In genomic region chr5:96935556-96936430, GRCh38 we compare ENCODE assay signal across 8 cellular contexts. TPM values are rescaled to one million over a fixed set of nuclear protein-coding genes. Genes with fewer than 3 reads are reported as not detected.
DNase-seq lines count a peak whose midpoint lies in the region; ATAC-seq, FAIRE-seq and TF ChIP-seq lines count a peak whose summit lies in the region.

Gene LNPEP (plus strand): TSS chr5:96936080. CDS start chr5:96936156, 76 bp downstream.

- H3K79me2 ChIP-seq in SU-DHL-6 (ENCODE audit: insufficient read depth, low read length) = peaks cover 63% of the 10 kb centered on the region

- peak; percentile 87 for DNase-seq in GM10266 (ENCODE audit: extremely low spot score)
- DNase-seq in NCI-H128 (lab: John Stamatoyannopoulos, UW; ENCODE audit: unreplicated experiment) = peak; percentile 84
- DNase-seq in activated naive CD8-positive, alpha-beta T cell treated with anti-CD3 and anti-CD28 coated beads, Interleukin-2, amount 50 U/mL, for 16 hours (ENCODE audit: low read depth, low spot score) = peak; percentile 81
- peak; percentile 98 for DNase-seq in Right ventricle myocardium inferior (ENCODE audit: missing footprints)
- peak; percentile 96 to 98 (median 97) for DNase-seq in pancreas
- DNase-seq in tibial artery = peak; percentile 95 to 99

- intact Hi-C loops in Right ventricle myocardium inferior (cut with DNase I) (loop anchor here (2.0 to 5.0 kb wide), 3 partner anchors 31 to 273 kb away; partner anchors contain the start of genes CAST and ERAP1), pancreas (cut with DNase I) (no loop called here), tibial artery (cut with DNase I; ENCODE audit: low total_unique reads) (loop anchor here (2.0 to 10.0 kb wide), 2 partner anchors 59 to 1989 kb away; partner anchors contain the start of genes CHD1 and ERAP2)

- WGBS in pancreas, 2 donors = 0% methylated on average over 76 to 79 of the region's 79 CpGs

- peak within 1 kb of the TSS; percentile 35 for H2AFZ ChIP-seq in SU-DHL-6 (ENCODE audit: low read depth, low read length, severe bottlenecking)

- H3K4me3 ChIP-seq in SU-DHL-6 (ENCODE audit: insufficient read depth, low read length, poor library complexity, severe bottlenecking) (peak within 1 kb of the TSS; percentile 81), pancreas (peak within 1 kb of the TSS; percentile 47 to 86 (median 78)), tibial artery (peak within 1 kb of the TSS; percentile 80 to 96)

- no peak for FAIRE-seq in pancreas (lab: Jason Lieb, UNC)

- no peaks in the 10 kb centered on the region for H3K9me3 ChIP-seq in SU-DHL-6 (ENCODE audit: insufficient read depth, low read length)
- H3K9me3 ChIP-seq in pancreas = no peaks in the 10 kb centered on the region
- no peaks in the 10 kb centered on the region for H3K9me3 ChIP-seq in tibial artery

- H3K4me2 ChIP-seq in SU-DHL-6 (ENCODE audit: low read depth, low read length, poor library complexity, severe bottlenecking) = peak within 1 kb of the TSS; percentile 98

- peak within 1 kb of the TSS; percentile 97 for H3K9ac ChIP-seq in SU-DHL-6 (ENCODE audit: low read length)

- no peaks in the 10 kb centered on the region; the same call in 1 of the 2 replicates for H3K27me3 ChIP-seq in SU-DHL-6 (ENCODE audit: low read length)
- H3K27me3 ChIP-seq in pancreas = no peaks in the 10 kb centered on the region
- H3K27me3 ChIP-seq in tibial artery = no peaks in the 10 kb centered on the region

- H3K27ac ChIP-seq in SU-DHL-6 (ENCODE audit: low read depth, low read length) (peak within 1 kb of the TSS; percentile 98), pancreas (peak within 1 kb of the TSS; percentile 88 to 98 (median 94)), tibial artery (peak within 1 kb of the TSS; percentile 88 to 98)

- ATAC-seq in HG02678 (IDR thresholded peaks at IDR 0.05; ENCODE audit: unreplicated experiment) (peak; percentile 49), Right ventricle myocardium inferior (peak; percentile 93), pancreas (peak; percentile 84 to 91 (median 86))

- H3F3A ChIP-seq in SU-DHL-6 (ENCODE audit: insufficient read depth) = peaks cover 47% of the 10 kb centered on the region

- H4K20me1 ChIP-seq in SU-DHL-6 (ENCODE audit: low read depth, low read length) = peaks cover 17% of the 10 kb centered on the region; the same call in 1 of the 2 replicates

- TF ChIP-seq CTCF in GM10266 (IDR thresholded peaks at IDR 0.05; ENCODE audit: control insufficient read depth, insufficient read depth, low read depth, missing control alignments) (no peak), SU-DHL-6 (IDR thresholded peaks at IDR 0.05; ENCODE audit: insufficient read depth, low read length, poor library complexity, severe bottlenecking) (no peak), pancreas (IDR thresholded peaks at IDR 0.05) (no peak), tibial artery (IDR thresholded peaks at IDR 0.05) (peak in 1 of 2 experiments; percentile 24)

- no peaks in the 10 kb centered on the region for H3K9me2 ChIP-seq in SU-DHL-6 (replicated peaks; ENCODE audit: insufficient read depth, low read length)

- H3K36me3 ChIP-seq in SU-DHL-6 (ENCODE audit: low read length) (peaks cover 22% of the 10 kb centered on the region), pancreas (no peaks in the 10 kb centered on the region), tibial artery (no peaks in the 10 kb centered on the region)

- H3K4me1 ChIP-seq in pancreas (peaks cover 10 to 25% (median 22%) of the 10 kb centered on the region in 3 donors), tibial artery (peaks cover 0 to 52% (median 21%) of the 10 kb centered on the region in 4 donors)

RNA-seq across cellular contexts. Expression of gene LNPEP, which starts in this region (rescaled TPM):
- total RNA-seq in Right ventricle myocardium inferior = 49.6 TPM
- 10 to 100 TPM in 3 of 6 donors, 1 to 10 TPM in 3; 9.1 to 20.0 (median 12.4) TPM for total RNA-seq in pancreas
- 1 to 10 TPM; 2.0 to 4.6 TPM for polyA plus RNA-seq in pancreas

Comparison
In these comparisons a context has a peak if more than half of its experiments do, and no peak if none do; other contexts are left out.
1. Peak in every context shown above with its lines: DNase-seq, ATAC-seq, H3K4me3 ChIP-seq and H3K27ac ChIP-seq.
2. intact Hi-C loops: an anchor here in Right ventricle myocardium inferior (2.0 to 5.0 kb wide) and tibial artery (2.0 to 10.0 kb wide); none called in pancreas.